1 cellular context compared by ENCODE assay signal in the genomic region with DNA sequence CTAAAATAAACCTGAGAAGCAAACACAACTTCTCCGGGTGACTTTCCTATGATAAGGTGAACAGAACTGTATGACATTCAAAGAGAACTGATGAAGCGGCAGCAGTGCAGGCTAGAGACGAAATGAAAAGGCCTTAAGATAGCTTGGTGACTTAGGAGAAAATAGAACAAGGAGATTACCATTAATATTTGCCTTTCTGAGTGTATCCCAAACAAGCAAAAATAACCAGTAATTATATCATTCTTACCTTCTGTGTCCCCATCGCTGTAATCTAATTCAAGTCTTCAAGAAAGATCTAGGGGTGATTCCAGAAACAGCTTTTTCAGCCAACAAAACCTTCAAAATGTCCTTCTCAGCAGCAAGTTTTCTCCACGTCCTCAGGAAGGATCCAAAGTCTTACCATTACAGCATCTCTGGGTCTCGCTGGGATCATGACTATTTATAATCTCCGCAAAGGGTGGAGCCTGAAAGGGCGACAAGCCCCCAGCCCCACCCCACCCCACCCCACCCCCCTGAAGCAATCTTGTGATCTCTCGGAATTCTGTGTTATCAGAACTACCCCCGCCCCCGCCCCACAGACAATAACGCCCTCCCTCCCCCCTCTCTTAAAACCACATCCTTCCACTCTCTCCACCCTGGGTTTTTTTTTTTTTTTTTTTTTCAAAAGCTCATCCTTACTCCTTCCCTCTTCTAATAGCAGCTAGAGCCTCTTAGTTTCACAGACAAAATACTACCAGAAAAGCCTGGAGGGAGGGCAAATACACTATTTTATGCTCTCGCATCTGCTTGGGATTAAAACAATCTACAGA.
TF ChIP-seq lines count a peak whose summit lies in the region.

A gene (minus strand): TSS at position 415 of the 809 bp plus-strand sequence. CDS start 153 bp downstream, at position 262.

TF ChIP-seq in GM23338, 12 proteins besides CTCF, POLR2A, EP300 and RAD21:
- TF ChIP-seq, protein P1, sequence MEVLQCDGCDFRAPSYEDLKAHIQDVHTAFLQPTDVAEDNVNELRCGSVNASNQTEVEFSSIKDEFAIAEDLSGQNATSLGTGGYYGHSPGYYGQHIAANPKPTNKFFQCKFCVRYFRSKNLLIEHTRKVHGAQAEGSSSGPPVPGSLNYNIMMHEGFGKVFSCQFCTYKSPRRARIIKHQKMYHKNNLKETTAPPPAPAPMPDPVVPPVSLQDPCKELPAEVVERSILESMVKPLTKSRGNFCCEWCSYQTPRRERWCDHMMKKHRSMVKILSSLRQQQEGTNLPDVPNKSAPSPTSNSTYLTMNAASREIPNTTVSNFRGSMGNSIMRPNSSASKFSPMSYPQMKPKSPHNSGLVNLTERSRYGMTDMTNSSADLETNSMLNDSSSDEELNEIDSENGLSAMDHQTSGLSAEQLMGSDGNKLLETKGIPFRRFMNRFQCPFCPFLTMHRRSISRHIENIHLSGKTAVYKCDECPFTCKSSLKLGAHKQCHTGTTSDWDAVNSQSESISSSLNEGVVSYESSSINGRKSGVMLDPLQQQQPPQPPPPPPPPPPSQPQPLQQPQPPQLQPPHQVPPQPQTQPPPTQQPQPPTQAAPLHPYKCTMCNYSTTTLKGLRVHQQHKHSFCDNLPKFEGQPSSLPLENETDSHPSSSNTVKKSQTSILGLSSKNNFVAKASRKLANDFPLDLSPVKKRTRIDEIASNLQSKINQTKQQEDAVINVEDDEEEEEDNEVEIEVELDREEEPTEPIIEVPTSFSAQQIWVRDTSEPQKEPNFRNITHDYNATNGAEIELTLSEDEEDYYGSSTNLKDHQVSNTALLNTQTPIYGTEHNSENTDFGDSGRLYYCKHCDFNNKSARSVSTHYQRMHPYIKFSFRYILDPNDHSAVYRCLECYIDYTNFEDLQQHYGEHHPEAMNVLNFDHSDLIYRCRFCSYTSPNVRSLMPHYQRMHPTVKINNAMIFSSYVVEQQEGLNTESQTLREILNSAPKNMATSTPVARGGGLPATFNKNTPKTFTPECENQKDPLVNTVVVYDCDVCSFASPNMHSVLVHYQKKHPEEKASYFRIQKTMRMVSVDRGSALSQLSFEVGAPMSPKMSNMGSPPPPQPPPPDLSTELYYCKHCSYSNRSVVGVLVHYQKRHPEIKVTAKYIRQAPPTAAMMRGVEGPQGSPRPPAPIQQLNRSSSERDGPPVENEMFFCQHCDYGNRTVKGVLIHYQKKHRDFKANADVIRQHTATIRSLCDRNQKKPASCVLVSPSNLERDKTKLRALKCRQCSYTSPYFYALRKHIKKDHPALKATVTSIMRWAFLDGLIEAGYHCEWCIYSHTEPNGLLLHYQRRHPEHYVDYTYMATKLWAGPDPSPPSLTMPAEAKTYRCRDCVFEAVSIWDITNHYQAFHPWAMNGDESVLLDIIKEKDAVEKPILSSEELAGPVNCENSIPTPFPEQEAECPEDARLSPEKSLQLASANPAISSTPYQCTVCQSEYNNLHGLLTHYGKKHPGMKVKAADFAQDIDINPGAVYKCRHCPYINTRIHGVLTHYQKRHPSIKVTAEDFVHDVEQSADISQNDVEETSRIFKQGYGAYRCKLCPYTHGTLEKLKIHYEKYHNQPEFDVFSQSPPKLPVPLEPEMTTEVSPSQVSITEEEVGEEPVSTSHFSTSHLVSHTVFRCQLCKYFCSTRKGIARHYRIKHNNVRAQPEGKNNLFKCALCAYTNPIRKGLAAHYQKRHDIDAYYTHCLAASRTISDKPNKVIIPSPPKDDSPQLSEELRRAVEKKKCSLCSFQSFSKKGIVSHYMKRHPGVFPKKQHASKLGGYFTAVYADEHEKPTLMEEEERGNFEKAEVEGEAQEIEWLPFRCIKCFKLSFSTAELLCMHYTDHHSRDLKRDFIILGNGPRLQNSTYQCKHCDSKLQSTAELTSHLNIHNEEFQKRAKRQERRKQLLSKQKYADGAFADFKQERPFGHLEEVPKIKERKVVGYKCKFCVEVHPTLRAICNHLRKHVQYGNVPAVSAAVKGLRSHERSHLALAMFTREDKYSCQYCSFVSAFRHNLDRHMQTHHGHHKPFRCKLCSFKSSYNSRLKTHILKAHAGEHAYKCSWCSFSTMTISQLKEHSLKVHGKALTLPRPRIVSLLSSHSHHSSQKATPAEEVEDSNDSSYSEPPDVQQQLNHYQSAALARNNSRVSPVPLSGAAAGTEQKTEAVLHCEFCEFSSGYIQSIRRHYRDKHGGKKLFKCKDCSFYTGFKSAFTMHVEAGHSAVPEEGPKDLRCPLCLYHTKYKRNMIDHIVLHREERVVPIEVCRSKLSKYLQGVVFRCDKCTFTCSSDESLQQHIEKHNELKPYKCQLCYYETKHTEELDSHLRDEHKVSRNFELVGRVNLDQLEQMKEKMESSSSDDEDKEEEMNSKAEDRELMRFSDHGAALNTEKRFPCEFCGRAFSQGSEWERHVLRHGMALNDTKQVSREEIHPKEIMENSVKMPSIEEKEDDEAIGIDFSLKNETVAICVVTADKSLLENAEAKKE (CRISPR knock-in tag; IDR thresholded peaks at IDR 0.05) = no peak
- TF ChIP-seq, protein P2, sequence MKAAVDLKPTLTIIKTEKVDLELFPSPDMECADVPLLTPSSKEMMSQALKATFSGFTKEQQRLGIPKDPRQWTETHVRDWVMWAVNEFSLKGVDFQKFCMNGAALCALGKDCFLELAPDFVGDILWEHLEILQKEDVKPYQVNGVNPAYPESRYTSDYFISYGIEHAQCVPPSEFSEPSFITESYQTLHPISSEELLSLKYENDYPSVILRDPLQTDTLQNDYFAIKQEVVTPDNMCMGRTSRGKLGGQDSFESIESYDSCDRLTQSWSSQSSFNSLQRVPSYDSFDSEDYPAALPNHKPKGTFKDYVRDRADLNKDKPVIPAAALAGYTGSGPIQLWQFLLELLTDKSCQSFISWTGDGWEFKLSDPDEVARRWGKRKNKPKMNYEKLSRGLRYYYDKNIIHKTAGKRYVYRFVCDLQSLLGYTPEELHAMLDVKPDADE (IDR thresholded peaks at IDR 0.05) = peak; percentile 23; the same call in 1 of the 2 replicates
- no peak for TF ChIP-seq ZNF114 (CRISPR knock-in tag; IDR thresholded peaks at IDR 0.05)
- TF ChIP-seq, protein P3, sequence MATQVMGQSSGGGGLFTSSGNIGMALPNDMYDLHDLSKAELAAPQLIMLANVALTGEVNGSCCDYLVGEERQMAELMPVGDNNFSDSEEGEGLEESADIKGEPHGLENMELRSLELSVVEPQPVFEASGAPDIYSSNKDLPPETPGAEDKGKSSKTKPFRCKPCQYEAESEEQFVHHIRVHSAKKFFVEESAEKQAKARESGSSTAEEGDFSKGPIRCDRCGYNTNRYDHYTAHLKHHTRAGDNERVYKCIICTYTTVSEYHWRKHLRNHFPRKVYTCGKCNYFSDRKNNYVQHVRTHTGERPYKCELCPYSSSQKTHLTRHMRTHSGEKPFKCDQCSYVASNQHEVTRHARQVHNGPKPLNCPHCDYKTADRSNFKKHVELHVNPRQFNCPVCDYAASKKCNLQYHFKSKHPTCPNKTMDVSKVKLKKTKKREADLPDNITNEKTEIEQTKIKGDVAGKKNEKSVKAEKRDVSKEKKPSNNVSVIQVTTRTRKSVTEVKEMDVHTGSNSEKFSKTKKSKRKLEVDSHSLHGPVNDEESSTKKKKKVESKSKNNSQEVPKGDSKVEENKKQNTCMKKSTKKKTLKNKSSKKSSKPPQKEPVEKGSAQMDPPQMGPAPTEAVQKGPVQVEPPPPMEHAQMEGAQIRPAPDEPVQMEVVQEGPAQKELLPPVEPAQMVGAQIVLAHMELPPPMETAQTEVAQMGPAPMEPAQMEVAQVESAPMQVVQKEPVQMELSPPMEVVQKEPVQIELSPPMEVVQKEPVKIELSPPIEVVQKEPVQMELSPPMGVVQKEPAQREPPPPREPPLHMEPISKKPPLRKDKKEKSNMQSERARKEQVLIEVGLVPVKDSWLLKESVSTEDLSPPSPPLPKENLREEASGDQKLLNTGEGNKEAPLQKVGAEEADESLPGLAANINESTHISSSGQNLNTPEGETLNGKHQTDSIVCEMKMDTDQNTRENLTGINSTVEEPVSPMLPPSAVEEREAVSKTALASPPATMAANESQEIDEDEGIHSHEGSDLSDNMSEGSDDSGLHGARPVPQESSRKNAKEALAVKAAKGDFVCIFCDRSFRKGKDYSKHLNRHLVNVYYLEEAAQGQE (IDR thresholded peaks at IDR 0.05; ENCODE audit: unreplicated experiment) = no peak
- peak; percentile 98 for TF ChIP-seq POLR2AphosphoS5 (IDR thresholded peaks at IDR 0.05; ENCODE audit: low read depth)
